In the genomic region with DNA sequence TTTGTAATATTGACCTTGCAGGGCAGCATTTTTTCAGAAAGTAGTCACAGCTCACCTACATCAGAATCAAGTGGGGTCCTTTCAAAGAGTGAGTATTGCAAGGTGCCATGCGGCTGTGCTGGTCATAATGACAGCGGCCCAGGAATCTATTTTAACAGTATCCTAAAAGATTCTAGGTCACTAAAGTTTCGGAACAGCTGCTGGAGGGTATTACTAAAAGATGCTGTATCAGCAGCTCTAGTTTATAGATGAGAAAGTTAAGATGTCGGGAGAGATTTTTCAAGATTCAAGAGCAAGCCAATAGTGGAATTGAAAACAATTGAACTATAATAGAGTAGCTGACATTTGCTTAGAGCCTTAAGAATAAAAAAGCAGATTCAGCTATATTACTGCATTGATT, we compare ENCODE assay signal across 30 cellular contexts.
"Had no signal": no experiment of that assay in that cellular context is flagged by ENCODE, and none has a peak within 500 bp of the region (broad histone marks: within the 10 kb centered on the region; RNA-seq: fewer than 3 reads in every experiment).

No MANE protein-coding gene starts in this region.

- H3K27ac Mint-ChIP-seq: activated CD4-positive, alpha-beta memory T cell treated with anti-CD3 and anti-CD28 coated beads, Interleukin-2, amount 10 ng/mL, durations not matched to agents 7 days and 5 days; activated CD4-positive, alpha-beta T cell treated with anti-CD3 and anti-CD28 coated beads for 36 hours; activated CD4-positive, alpha-beta T cell treated with anti-CD3 and anti-CD28 coated beads, Interleukin-2, amount 10 ng/mL, durations not matched to agents 24 days and 14 days; activated naive CD8-positive, alpha-beta T cell; activated T-cell treated with anti-CD3 and anti-CD28 coated beads, Interleukin-2, amount 50 U/mL, for 24 hours; activated T-cell treated with anti-CD3 and anti-CD28 coated beads, Interleukin-2, amount 50 U/mL, for 72 hours; effector memory CD8-positive, alpha-beta T cell had no signal

- H3K4me3 ChIP-seq: esophagus squamous epithelium, gastroesophageal sphincter had no signal

- H3K27ac ChIP-seq: brain microvascular endothelial cell, epithelial cell of prostate, esophagus squamous epithelium, gastroesophageal sphincter had no signal

- FAIRE-seq: astrocyte, bronchial epithelial cell, colon had no signal

- H3K4me1 Mint-ChIP-seq: activated CD4-positive, alpha-beta memory T cell treated with anti-CD3 and anti-CD28 coated beads, Interleukin-2, amount 10 ng/mL, durations not matched to agents 7 days and 5 days; activated CD4-positive, alpha-beta T cell treated with anti-CD3 and anti-CD28 coated beads for 36 hours; activated CD4-positive, alpha-beta T cell treated with anti-CD3 and anti-CD28 coated beads, Interleukin-2, amount 10 ng/mL, durations not matched to agents 24 days and 14 days had no signal

- H3K27me3 ChIP-seq: brain microvascular endothelial cell, esophagus squamous epithelium, gastroesophageal sphincter had no signal

- H3K9me3 ChIP-seq: esophagus squamous epithelium, gastroesophageal sphincter had no signal

- H3K36me3 Mint-ChIP-seq: activated naive CD8-positive, alpha-beta T cell had no signal

- H3K9me3 Mint-ChIP-seq: activated CD4-positive, alpha-beta memory T cell treated with anti-CD3 and anti-CD28 coated beads, Interleukin-2, amount 10 ng/mL, durations not matched to agents 7 days and 5 days; activated T-cell treated with anti-CD3 and anti-CD28 coated beads, Interleukin-2, amount 50 U/mL, for 24 hours had no signal

- H3K36me3 ChIP-seq: brain microvascular endothelial cell had no signal

- H3K4me3 Mint-ChIP-seq: activated CD4-positive, alpha-beta memory T cell treated with anti-CD3 and anti-CD28 coated beads, Interleukin-2, amount 10 ng/mL, durations not matched to agents 7 days and 5 days; activated CD4-positive, alpha-beta T cell treated with anti-CD3 and anti-CD28 coated beads for 36 hours; activated CD4-positive, alpha-beta T cell treated with anti-CD3 and anti-CD28 coated beads, Interleukin-2, amount 10 ng/mL, durations not matched to agents 24 days and 14 days; activated naive CD8-positive, alpha-beta T cell; activated T-cell treated with anti-CD3 and anti-CD28 coated beads, Interleukin-2, amount 50 U/mL, for 24 hours; activated T-cell treated with anti-CD3 and anti-CD28 coated beads, Interleukin-2, amount 50 U/mL, for 72 hours; effector memory CD8-positive, alpha-beta T cell had no signal

- ATAC-seq: activated CD4-positive, alpha-beta T cell treated with anti-CD3 and anti-CD28 coated beads for 36 hours; activated T-cell treated with anti-CD3 and anti-CD28 coated beads, Interleukin-2, amount 50 U/mL, for 72 hours; effector memory CD8-positive, alpha-beta T cell; gastroesophageal sphincter had no signal

- H3K27me3 Mint-ChIP-seq: activated CD4-positive, alpha-beta memory T cell treated with anti-CD3 and anti-CD28 coated beads, Interleukin-2, amount 10 ng/mL, durations not matched to agents 7 days and 5 days; activated CD4-positive, alpha-beta T cell treated with anti-CD3 and anti-CD28 coated beads for 36 hours; activated CD4-positive, alpha-beta T cell treated with anti-CD3 and anti-CD28 coated beads, Interleukin-2, amount 10 ng/mL, durations not matched to agents 24 days and 14 days; activated naive CD8-positive, alpha-beta T cell; activated T-cell treated with anti-CD3 and anti-CD28 coated beads, Interleukin-2, amount 50 U/mL, for 24 hours; effector memory CD8-positive, alpha-beta T cell had no signal

- DNase-seq: activated CD4-positive, alpha-beta memory T cell treated with anti-CD3 and anti-CD28 coated beads, Interleukin-2, amount 10 ng/mL, durations not matched to agents 7 days and 5 days; activated CD4-positive, alpha-beta T cell treated with anti-CD3 and anti-CD28 coated beads for 36 hours; activated CD4-positive, alpha-beta T cell treated with anti-CD3 and anti-CD28 coated beads, Interleukin-2, amount 10 ng/mL, durations not matched to agents 24 days and 14 days; activated CD4-positive, alpha-beta T cell treated with anti-CD3 and anti-CD28 coated beads, Interleukin-2, amount 50 U/mL, for 4 hours; activated CD4-positive, CD25-positive, alpha-beta regulatory T cell; activated CD4-positive, CD25-positive, alpha-beta regulatory T cell treated with anti-CD3 and anti-CD28 coated beads, Interleukin-2, amount 50 U/mL, for 72 hours; activated CD8-positive, alpha-beta memory T cell treated with anti-CD3 and anti-CD28 coated beads, Interleukin-2, amount 50 U/mL, for 48 hours; activated gamma-delta T cell; activated naive CD4-positive, alpha-beta T cell; activated naive CD4-positive, alpha-beta T cell treated with anti-CD3 and anti-CD28 coated beads, Interleukin-2, amount 50 U/mL, for 16 hours; activated T-cell treated with anti-CD3 and anti-CD28 coated beads for 4 hours; activated T-cell treated with anti-CD3 and anti-CD28 coated beads, Interleukin-2, amount 50 U/mL, for 24 hours; activated T-cell treated with anti-CD3 and anti-CD28 coated beads, Interleukin-2, amount 50 U/mL, for 72 hours; amniotic stem cell; anterior cingulate cortex; brain microvascular endothelial cell; caudate nucleus; cortex of kidney; dermis blood vessel endothelial cell; effector CD4-positive, alpha-beta T cell; effector memory CD8-positive, alpha-beta T cell; esophagus squamous epithelium; foreskin melanocyte; T-helper 2 cell had no signal
